ENCODE assay signal across 16 cellular contexts in genomic region chr17:60371818-60372510, GRCh38. TPM values are rescaled to one million over a fixed set of nuclear protein-coding genes. Genes with fewer than 3 reads are reported as not detected.
A peak's percentile ranks its signal among the peaks of the same experiment; 100 is the strongest.
DNase-seq lines count a peak whose midpoint lies in the region; ATAC-seq, FAIRE-seq and TF ChIP-seq lines count a peak whose summit lies in the region.
"Had no signal": no experiment of that assay in that cellular context is flagged by ENCODE, and none has a peak within 500 bp of the region (broad histone marks: within the 10 kb centered on the region; RNA-seq: fewer than 3 reads in every experiment).

No MANE protein-coding gene starts in this region.

- H3K9me3 ChIP-seq in A549 (no peaks in the 10 kb centered on the region), T-helper 17 cell (ENCODE audit: control insufficient read depth, low read length, poor library complexity, severe bottlenecking) (no peaks in the 10 kb centered on the region), keratinocyte (ENCODE audit: control insufficient read depth, low read depth, low read length) (no peaks in the 10 kb centered on the region)

- H2AFZ ChIP-seq in keratinocyte (ENCODE audit: control insufficient read depth, low read length): no peak overlapping the region

- WGBS in A549 (ENCODE audit: missing lambda C conversion rate): 69% methylated on average over 4 of the region's 4 CpGs

- H4K20me1 ChIP-seq in keratinocyte (ENCODE audit: control insufficient read depth, extremely low read depth, insufficient read depth, low read length): peaks cover 3% of the 10 kb centered on the region

- no peak for TF ChIP-seq CTCF in A549 (IDR thresholded peaks at IDR 0.05)
- TF ChIP-seq CTCF in keratinocyte (optimal IDR thresholded peaks at IDR 0.05 in 1 of 3, IDR thresholded peaks at IDR 0.05 in 1 of 3, conservative IDR thresholded peaks at IDR 0.05 in 1 of 3; ENCODE audit: extremely low read depth in 1 of 3, insufficient read depth in 2 of 3, low read length in 3 of 3): no peak

- H3K9me1 ChIP-seq in keratinocyte (ENCODE audit: control insufficient read depth, extremely low read depth, insufficient read depth, low read length): peaks cover 2% of the 10 kb centered on the region

- no peaks in the 10 kb centered on the region for H3K9me3 Mint-ChIP-seq in activated T-cell treated with anti-CD3 and anti-CD28 coated beads, Interleukin-2, amount 50 U/mL, for 4 hours
- H3K9me3 Mint-ChIP-seq: activated naive CD8-positive, alpha-beta T cell treated with anti-CD3 and anti-CD28 coated beads, Interleukin-2, amount 10 ng/mL, durations not matched to agents 7 days and 5 days had no signal

- in situ Hi-C loops in KBM-7 (cut with MboI; ENCODE audit: low pct_unique_long_range_greater_than_20kb, low sequenced_read_pairs): no loop called here

- H3K9ac ChIP-seq in keratinocyte (ENCODE audit: control insufficient read depth, extremely low read depth, insufficient read depth, low read length): no peak overlapping the region

- no peak for TF ChIP-seq POLR2A in A549 (IDR thresholded peaks at IDR 0.05; ENCODE audit: low read length)

- no peak for TF ChIP-seq RAD21 in A549 (conservative IDR thresholded peaks at IDR 0.05 in 1 of 2, IDR thresholded peaks at IDR 0.05 in 1 of 2)

- no peaks in the 10 kb centered on the region for H3K27me3 ChIP-seq in keratinocyte (ENCODE audit: control insufficient read depth, extremely low read depth, insufficient read depth, low read length)

- POLR2A ChIA-PET in A549 (lab: Yijun Ruan, JAX): interaction anchor here (0.6 to 1.9 kb wide), 4 partner anchors 11 to 1871 kb away, joined by 4 to 16 read pairs (median 8); partner anchors contain the start of gene USP32

- DNase-seq in A549 (ENCODE audit: low read depth in 1 of 2, low spot score in 1 of 2) (no peak), KBM-7 (peak; percentile 77), T-helper 17 cell (no peak), keratinocyte (ENCODE audit: low read depth, low spot score) (no peak), ureter (ENCODE audit: low spot score) (no peak)
- DNase-seq in activated T-cell treated with anti-CD3 and anti-CD28 coated beads, Interleukin-2, amount 50 U/mL, for 4 hours: no peak
- DNase-seq: activated CD8-positive, alpha-beta memory T cell treated with anti-CD3 and anti-CD28 coated beads, Interleukin-2, amount 10 ng/mL, durations not matched to agents 7 days and 5 days; activated naive CD8-positive, alpha-beta T cell treated with anti-CD3 and anti-CD28 coated beads, Interleukin-2, amount 10 ng/mL, durations not matched to agents 7 days and 5 days; cerebellar nuclear complex; midbrain; stimulated activated CD4-positive, alpha-beta T cell treated with anti-CD3 and anti-CD28 coated beads, Interleukin-15, amount 100 ng/mL, for 24 hours had no signal

- dilution Hi-C loops in keratinocyte (cut with MboI; ENCODE audit: extremely low pct_ligation_motif_present, low sequenced_read_pairs): no loop called here

- peaks cover 46% of the 10 kb centered on the region for H3K79me2 ChIP-seq in keratinocyte (ENCODE audit: control insufficient read depth, insufficient read depth, low read length)

- peak overlapping the region; percentile 4; the same call in 1 of the 3 replicates for H3K4me2 ChIP-seq in A549
- peak overlapping the region; percentile 90 for H3K4me2 ChIP-seq in keratinocyte (ENCODE audit: control insufficient read depth, extremely low read depth, insufficient read depth, low read depth, low read length)

- H3K4me3 Mint-ChIP-seq in T-helper 17 cell: no peak overlapping the region
- no peak overlapping the region for H3K4me3 Mint-ChIP-seq in activated T-cell treated with anti-CD3 and anti-CD28 coated beads, Interleukin-2, amount 50 U/mL, for 4 hours
- H3K4me3 Mint-ChIP-seq: activated CD8-positive, alpha-beta memory T cell treated with anti-CD3 and anti-CD28 coated beads, Interleukin-2, amount 10 ng/mL, durations not matched to agents 7 days and 5 days; activated naive CD8-positive, alpha-beta T cell treated with anti-CD3 and anti-CD28 coated beads, Interleukin-2, amount 10 ng/mL, durations not matched to agents 7 days and 5 days had no signal

- H3K27me3 Mint-ChIP-seq in T-helper 17 cell: no peaks in the 10 kb centered on the region
- H3K27me3 Mint-ChIP-seq in activated T-cell treated with anti-CD3 and anti-CD28 coated beads, Interleukin-2, amount 50 U/mL, for 4 hours (ENCODE audit: low read depth): no peaks in the 10 kb centered on the region
- H3K27me3 Mint-ChIP-seq: activated CD8-positive, alpha-beta memory T cell treated with anti-CD3 and anti-CD28 coated beads, Interleukin-2, amount 10 ng/mL, durations not matched to agents 7 days and 5 days; activated naive CD8-positive, alpha-beta T cell treated with anti-CD3 and anti-CD28 coated beads, Interleukin-2, amount 10 ng/mL, durations not matched to agents 7 days and 5 days had no signal

- H3K4me1 ChIP-seq in A549: peaks cover 21% of the 10 kb centered on the region
- peaks cover 15% of the 10 kb centered on the region for H3K4me1 ChIP-seq in keratinocyte (ENCODE audit: control insufficient read depth, extremely low read depth, insufficient read depth, low read length)

- peaks cover 0 to 2% of the 10 kb centered on the region in 2 experiments for H3K36me3 ChIP-seq in keratinocyte (ENCODE audit: control insufficient read depth in 2 of 2, extremely low read depth in 1 of 2, insufficient read depth in 2 of 2, low read length in 2 of 2)

- H3K36me3 Mint-ChIP-seq in T-helper 17 cell (ENCODE audit: low read depth): peaks cover 3% of the 10 kb centered on the region
- peaks cover 2% of the 10 kb centered on the region for H3K36me3 Mint-ChIP-seq in activated T-cell treated with anti-CD3 and anti-CD28 coated beads, Interleukin-2, amount 50 U/mL, for 4 hours (ENCODE audit: insufficient read depth)

- H3K27ac ChIP-seq in A549: no peak overlapping the region; a peak in 1 of 6 replicates
- H3K27ac ChIP-seq in keratinocyte (ENCODE audit: control insufficient read depth, insufficient read depth, low read length): peak overlapping the region; percentile 96

- H3K4me3 ChIP-seq in A549: no peak overlapping the region
- no peak overlapping the region for H3K4me3 ChIP-seq in keratinocyte (ENCODE audit: control insufficient read depth in 2 of 3, extremely low read depth in 1 of 3, insufficient read depth in 2 of 3, low read depth in 1 of 3, low read length in 3 of 3)

- FAIRE-seq in A549 (lab: Jason Lieb, UNC): no peak
- FAIRE-seq in keratinocyte (lab: Jason Lieb, UNC): no peak
- FAIRE-seq: TTC549 had no signal

- H3K27ac Mint-ChIP-seq in T-helper 17 cell: peak overlapping the region; percentile 43
- H3K27ac Mint-ChIP-seq: activated CD8-positive, alpha-beta memory T cell treated with anti-CD3 and anti-CD28 coated beads, Interleukin-2, amount 10 ng/mL, durations not matched to agents 7 days and 5 days; activated naive CD8-positive, alpha-beta T cell treated with anti-CD3 and anti-CD28 coated beads, Interleukin-2, amount 10 ng/mL, durations not matched to agents 7 days and 5 days had no signal

- CTCF ChIA-PET in A549 (lab: Yijun Ruan, JAX): interaction anchor here (1.0 to 2.7 kb wide), 4 partner anchors 17 to 141 kb away, joined by 3 to 9 read pairs (median 4); no protein-coding TSS in a partner anchor

- TF ChIP-seq EP300 in A549 (IDR thresholded peaks at IDR 0.05): no peak

- H3K4me1 Mint-ChIP-seq in T-helper 17 cell: peaks cover 14% of the 10 kb centered on the region
- peaks cover 10% of the 10 kb centered on the region for H3K4me1 Mint-ChIP-seq in activated T-cell treated with anti-CD3 and anti-CD28 coated beads, Interleukin-2, amount 50 U/mL, for 4 hours (ENCODE audit: low read depth)

- ATAC-seq in A549 (peak in 1 of 2 experiments; percentile 47; a peak in 3 of 6 replicates), T-helper 17 cell (no peak), GM18867 (IDR thresholded peaks at IDR 0.05; ENCODE audit: unreplicated experiment) (no peak), GM18517 (IDR thresholded peaks at IDR 0.05; ENCODE audit: unreplicated experiment) (no peak)
- no peak for ATAC-seq in activated T-cell treated with anti-CD3 and anti-CD28 coated beads, Interleukin-2, amount 50 U/mL, for 4 hours

TF ChIP-seq in A549, 52 proteins besides CTCF, POLR2A, EP300 and RAD21 (continues in another document):
- no peak for TF ChIP-seq NPAS2 (CRISPR knock-in tag; IDR thresholded peaks at IDR 0.05; ENCODE audit: borderline replicate concordance)

RNA-seq across cellular contexts. Expression of gene USP32, which starts 20.0 kb away (rescaled TPM):
- polyA plus RNA-seq in A549 (2011; rRNA removed): 52.2 and 70.6 TPM in 2 replicates
- polyA plus RNA-seq in A549 (2012; cell fraction: cytosol; rRNA removed): 14.0 and 14.6 TPM in 2 replicates
- 8.7 and 11.6 TPM in 2 replicates for polyA plus RNA-seq in A549 (2012; cell fraction: nucleus; rRNA removed)
- 33.5 to 35.7 TPM (median 35.4 TPM) in 3 replicates for polyA plus RNA-seq in A549 (2017; fragmentation: RNase III; extraction: RNeasy Plus Mini Kit Qiagen cat#74134 plus additional on column Dnase treatment)
- polyA minus RNA-seq in A549 (2011; rRNA and poly(A)+ RNA removed): 51.7 and 54.5 TPM in 2 replicates
- total RNA-seq in T-helper 17 cell: 10 to 100 TPM; 27.5 to 34.2 TPM
- polyA plus RNA-seq in keratinocyte: 25.6 to 37.6 TPM (median 33.0 TPM) in 3 replicates
- 44.5 TPM for polyA plus RNA-seq in keratinocyte (2011; ENCODE audit: low read depth)
- polyA plus RNA-seq in keratinocyte (2011; cell fraction: cytosol; rRNA removed): 22.4 and 33.1 TPM in 2 replicates
- polyA plus RNA-seq in keratinocyte (2011; cell fraction: nucleus; rRNA removed): 35.2 and 36.1 TPM in 2 replicates
- 28.8 and 36.6 TPM in 2 replicates for polyA plus RNA-seq in keratinocyte (2012; ENCODE audit: low replicate concordance)
- polyA minus RNA-seq in keratinocyte: 20.6 to 67.3 TPM (median 25.3 TPM) in 3 replicates
- 27.0 TPM for polyA minus RNA-seq in keratinocyte (2011; cell fraction: cytosol; rRNA and poly(A)+ RNA removed)
- polyA minus RNA-seq in keratinocyte (2011; cell fraction: nucleus; rRNA and poly(A)+ RNA removed): 35.3 and 86.5 TPM in 2 replicates
- 38.8 TPM for total RNA-seq in ureter
- 10 to 100 TPM; 20.1 to 22.0 (median 20.9) TPM for total RNA-seq in activated T-cell treated with anti-CD3 and anti-CD28 coated beads, Interleukin-2, amount 50 U/mL, for 4 hours

RNA-seq across cellular contexts. Expression of gene CHCT1, which starts 50.3 kb away (rescaled TPM):
- polyA plus RNA-seq in A549 (2011; rRNA removed): 0.10 and 0.26 TPM in 2 replicates
- 0.04 TPM in 1 of 2 replicates, not detected in the other for polyA plus RNA-seq in A549 (2012; cell fraction: cytosol; rRNA removed)
- polyA plus RNA-seq in A549 (2012; cell fraction: nucleus; rRNA removed): not detected in 2 replicates
- 0.10 TPM in 1 of 3 replicates, not detected in the others for polyA plus RNA-seq in A549 (2017; fragmentation: RNase III; extraction: RNeasy Plus Mini Kit Qiagen cat#74134 plus additional on column Dnase treatment)
- not detected in 2 replicates for polyA minus RNA-seq in A549 (2011; rRNA and poly(A)+ RNA removed)
- not detected for total RNA-seq in T-helper 17 cell
- not detected in 3 replicates for polyA plus RNA-seq in keratinocyte
- not detected for polyA plus RNA-seq in keratinocyte (2011; ENCODE audit: low read depth)
- not detected in 2 replicates for polyA plus RNA-seq in keratinocyte (2011; cell fraction: cytosol; rRNA removed)
- polyA plus RNA-seq in keratinocyte (2011; cell fraction: nucleus; rRNA removed): not detected in 2 replicates
- not detected in 2 replicates for polyA plus RNA-seq in keratinocyte (2012; ENCODE audit: low replicate concordance)
- polyA minus RNA-seq in keratinocyte: not detected in 3 replicates
- not detected for polyA minus RNA-seq in keratinocyte (2011; cell fraction: cytosol; rRNA and poly(A)+ RNA removed)
- polyA minus RNA-seq in keratinocyte (2011; cell fraction: nucleus; rRNA and poly(A)+ RNA removed): not detected in 2 replicates
- total RNA-seq in ureter: not detected
- total RNA-seq in activated T-cell treated with anti-CD3 and anti-CD28 coated beads, Interleukin-2, amount 50 U/mL, for 4 hours: under 1 TPM in 1 of 3 donors, not detected in 2; 0.21 TPM
- total RNA-seq: activated CD8-positive, alpha-beta memory T cell treated with anti-CD3 and anti-CD28 coated beads, Interleukin-2, amount 10 ng/mL, durations not matched to agents 7 days and 5 days; activated naive CD8-positive, alpha-beta T cell treated with anti-CD3 and anti-CD28 coated beads, Interleukin-2, amount 10 ng/mL, durations not matched to agents 7 days and 5 days; HT1080; NCI-H460 had no signal
